1 cellular context compared by ENCODE assay signal in genomic region chr16:4937782-4938682, GRCh38.
TF ChIP-seq lines count a peak whose summit lies in the region.

No MANE protein-coding gene starts in this region.

TF ChIP-seq in HEK293, 187 proteins besides CTCF, POLR2A, EP300 and RAD21 (continued from another document):
- no peak for TF ChIP-seq ZNF274 (IDR thresholded peaks at IDR 0.05; ENCODE audit: low read length)
- no peak for TF ChIP-seq ZNF274 (tag by site-specific recombination; IDR thresholded peaks at IDR 0.05; ENCODE audit: borderline replicate concordance)
- peak; percentile 71; the same call in 1 of the 2 replicates for TF ChIP-seq SCRT1 (tag by site-specific recombination; IDR thresholded peaks at IDR 0.05; ENCODE audit: borderline replicate concordance)
- TF ChIP-seq ZNF366 (tag by site-specific recombination; conservative IDR thresholded peaks at IDR 0.05) = peak; percentile 26; the same call in 1 of the 2 replicates
